ENCODE assay signal across 20 cellular contexts in the genomic region with DNA sequence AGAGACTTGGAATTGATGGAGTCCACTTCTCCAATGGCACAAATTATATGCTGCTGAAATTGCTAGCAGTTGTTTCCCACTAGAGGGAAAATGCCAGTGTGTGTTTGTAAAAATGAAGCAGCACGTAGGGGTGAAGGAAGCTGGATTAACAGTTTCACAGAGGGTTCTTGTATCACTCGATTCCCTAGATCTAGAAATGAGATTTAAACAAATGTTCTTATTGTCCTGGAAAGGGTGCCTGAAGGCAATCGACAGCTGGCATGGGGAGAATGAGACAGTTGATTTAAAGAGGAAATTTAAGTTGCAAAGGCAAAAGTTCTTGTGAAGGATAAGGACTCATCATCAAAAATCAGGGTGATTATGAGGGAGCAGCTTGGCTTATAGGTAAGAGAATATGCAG.
"Had no signal": no experiment of that assay in that cellular context is flagged by ENCODE, and none has a peak within 500 bp of the region (broad histone marks: within the 10 kb centered on the region; RNA-seq: fewer than 3 reads in every experiment).

No MANE protein-coding gene starts in this region.

- H3K9me3 ChIP-seq: gastroesophageal sphincter, heart left ventricle, prostate gland, right atrium auricular region, sigmoid colon, testis, tibial artery had no signal

- H3K27me3 ChIP-seq: gastroesophageal sphincter, heart left ventricle, hepatocyte, right atrium auricular region, sigmoid colon, testis, tibial artery had no signal

- H3K36me3 ChIP-seq: gastroesophageal sphincter, heart left ventricle, prostate gland, right atrium auricular region, sigmoid colon, tibial artery had no signal

- H3K4me3 ChIP-seq: gastroesophageal sphincter, heart left ventricle, hepatocyte, lung, prostate gland, right atrium auricular region, sigmoid colon, testis, tibial artery had no signal

- H3K27ac ChIP-seq: epithelial cell of prostate, gastroesophageal sphincter, heart left ventricle, hepatocyte, prostate gland, right atrium auricular region, sigmoid colon, testis, tibial artery had no signal

- H3K4me1 ChIP-seq: gastroesophageal sphincter, heart left ventricle, prostate gland, right atrium auricular region, sigmoid colon, testis, tibial artery had no signal

- DNase-seq: cortex of kidney; effector memory CD8-positive, alpha-beta T cell; foreskin fibroblast; heart left ventricle; kidney; naive B cell; nucleus accumbens; sigmoid colon; stimulated activated CD4-positive, alpha-beta T cell treated with anti-CD3 and anti-CD28 coated beads, Interleukin-2, amount 100 ng/mL, for 24 hours; stimulated activated CD4-positive, alpha-beta T cell treated with anti-CD3 and anti-CD28 coated beads, Interleukin-4, amount 100 ng/mL, for 4 hours; stimulated activated naive CD8-positive, alpha-beta T cell treated with anti-CD3 and anti-CD28 coated beads, Interleukin-15, Interleukin-2, amounts not matched to agents 100 U/mL and 50 U/mL, for 24 hours; substantia nigra; testis; tibial artery had no signal
